ENCODE assay signal across 8 cellular contexts in genomic region chr5:71454913-71455312, GRCh38. TPM values are rescaled to one million over a fixed set of nuclear protein-coding genes. Genes with fewer than 3 reads are reported as not detected.
A peak's percentile ranks its signal among the peaks of the same experiment; 100 is the strongest.
DNase-seq lines count a peak whose midpoint lies in the region; ATAC-seq, FAIRE-seq and TF ChIP-seq lines count a peak whose summit lies in the region.

No MANE protein-coding gene starts in this region.

- H3K4me3 Mint-ChIP-seq in naive B cell, result peak overlapping the region; percentile 86 to 100 (median 96)

- H3K9me3 ChIP-seq in A549 (no peaks in the 10 kb centered on the region), HUES64 (ENCODE audit: insufficient read depth, low read depth, low read length) (no peaks in the 10 kb centered on the region)

- CTCF ChIA-PET in A549 (lab: Yijun Ruan, JAX), result interaction anchor here (0.5 to 1.6 kb wide), 3 partner anchors 10 to 20 kb away, joined by 4 to 6 read pairs (median 5); no protein-coding TSS in a partner anchor

- peaks cover 11 to 29% (median 14%) of the 10 kb centered on the region in 3 donors for H3K27me3 Mint-ChIP-seq in naive B cell

- FAIRE-seq in A549 (lab: Jason Lieb, UNC) (no peak), HTR-8/SVneo (lab: Jason Lieb, UNC) (no peak)

- peaks cover 20 to 23% (median 23%) of the 10 kb centered on the region in 3 donors for H3K4me1 Mint-ChIP-seq in naive B cell

- H3K27me3 ChIP-seq in HUES64 (ENCODE audit: insufficient read depth, low read length), result peaks cover 2% of the 10 kb centered on the region; the same call in 1 of the 2 replicates

- no peak for TF ChIP-seq EP300 in A549 (IDR thresholded peaks at IDR 0.05)

- TF ChIP-seq CTCF in A549 (IDR thresholded peaks at IDR 0.05) (no peak), cardiac fibroblast (IDR thresholded peaks at IDR 0.05; ENCODE audit: low read depth, low read length) (no peak)

- H3K27ac ChIP-seq in A549 (peak overlapping the region; percentile 86 to 95; a peak in 5 of 6 replicates), HUES64 (ENCODE audit: low read depth, low read length) (no peak overlapping the region)

- ATAC-seq in A549 (0 out of 6 replicates have a peak, but pooled peaks of 1 of the 2 experiments have one; percentile 2), naive B cell (ENCODE audit: low read depth in 2 of 2) (no peak), HG03159 (IDR thresholded peaks at IDR 0.05; ENCODE audit: unreplicated experiment) (no peak)

- H3K4me2 ChIP-seq in A549, result peak overlapping the region; percentile 84

- DNase-seq in A549 (ENCODE audit: low read depth in 1 of 2, low spot score in 1 of 2) (no peak), cardiac fibroblast (ENCODE audit: low read depth in 2 of 2) (no peak), naive B cell (no peak), HTR-8/SVneo (ENCODE audit: insufficient read length, low spot score) (no peak), mesenteric fat pad (ENCODE audit: low spot score) (no peak)
- DNase-seq in stimulated activated CD4-positive, alpha-beta T cell treated with anti-CD3 and anti-CD28 coated beads, Interleukin-15, amount 100 ng/mL, for 24 hours, result no peak

- H3K9ac ChIP-seq in HUES64 (ENCODE audit: low read depth, low read length), result peak overlapping the region; percentile 6; the same call in 1 of the 2 replicates

- peaks cover 18% of the 10 kb centered on the region for H3K36me3 ChIP-seq in HUES64 (ENCODE audit: insufficient read depth, low read length)

- TF ChIP-seq POLR2A in A549 (IDR thresholded peaks at IDR 0.05; ENCODE audit: low read length), result no peak

- peaks cover 17% of the 10 kb centered on the region; the same call in 1 of the 3 replicates for H3K4me1 ChIP-seq in A549
- peaks cover 5% of the 10 kb centered on the region; the same call in 1 of the 2 replicates for H3K4me1 ChIP-seq in HUES64 (ENCODE audit: insufficient read depth, low read length)

- H3K36me3 Mint-ChIP-seq in naive B cell, result no peaks in the 10 kb centered on the region

- no peaks in the 10 kb centered on the region for H3K9me3 Mint-ChIP-seq in naive B cell

- no peak for TF ChIP-seq RAD21 in A549 (conservative IDR thresholded peaks at IDR 0.05 in 1 of 2, IDR thresholded peaks at IDR 0.05 in 1 of 2)

- 59% methylated on average over 19 of the region's 19 CpGs for WGBS in A549 (ENCODE audit: missing lambda C conversion rate)
- 80% methylated on average over 19 of the region's 19 CpGs for WGBS in HUES64

- H3K27ac Mint-ChIP-seq in naive B cell, result peak overlapping the region; percentile 94 to 100 (median 99)

- POLR2A ChIA-PET in A549 (lab: Yijun Ruan, JAX), result interaction anchor here (1.0 to 1.2 kb wide), 3 partner anchors 14 to 21 kb away, joined by 3 to 6 read pairs (median 3); no protein-coding TSS in a partner anchor

- H3K4me3 ChIP-seq in A549 (peak overlapping the region; percentile 72), HUES64 (ENCODE audit: low read length) (peak overlapping the region; percentile 94), cardiac fibroblast (replicated peaks in 1 of 2; ENCODE audit: low read depth in 2 of 2, low read length in 2 of 2) (peak overlapping the region; percentile 90 to 98)

TF ChIP-seq in A549, 52 proteins besides CTCF, POLR2A, EP300 and RAD21:
- TF ChIP-seq HMGXB4 (CRISPR knock-in tag; IDR thresholded peaks at IDR 0.05; ENCODE audit: borderline replicate concordance) (no peak), JUN (IDR thresholded peaks at IDR 0.05) (no peak), CBX2 (IDR thresholded peaks at IDR 0.05; ENCODE audit: borderline replicate concordance, low read depth) (no peak), NFE2L2 (conservative IDR thresholded peaks at IDR 0.05; ENCODE audit: low read length) (no peak), HEYL (CRISPR knock-in tag; IDR thresholded peaks at IDR 0.05) (no peak), TFCP2L1 (CRISPR knock-in tag; IDR thresholded peaks at IDR 0.05) (no peak), RARB (CRISPR knock-in tag; IDR thresholded peaks at IDR 0.05) (no peak), POLR2AphosphoS2 (conservative IDR thresholded peaks at IDR 0.05; ENCODE audit: low read length) (no peak), ZNF302 (CRISPR knock-in tag; IDR thresholded peaks at IDR 0.05) (no peak), BHLHE40 (IDR thresholded peaks at IDR 0.05; ENCODE audit: low read depth, low read length) (no peak), ZC3H11A (IDR thresholded peaks at IDR 0.05) (no peak), SREBF2 (IDR thresholded peaks at IDR 0.05) (no peak), NR3C1 (IDR thresholded peaks at IDR 0.05) (no peak), ATOH8 (CRISPR knock-in tag; IDR thresholded peaks at IDR 0.05; ENCODE audit: low read depth) (no peak)
- TF ChIP-seq, protein P1, sequence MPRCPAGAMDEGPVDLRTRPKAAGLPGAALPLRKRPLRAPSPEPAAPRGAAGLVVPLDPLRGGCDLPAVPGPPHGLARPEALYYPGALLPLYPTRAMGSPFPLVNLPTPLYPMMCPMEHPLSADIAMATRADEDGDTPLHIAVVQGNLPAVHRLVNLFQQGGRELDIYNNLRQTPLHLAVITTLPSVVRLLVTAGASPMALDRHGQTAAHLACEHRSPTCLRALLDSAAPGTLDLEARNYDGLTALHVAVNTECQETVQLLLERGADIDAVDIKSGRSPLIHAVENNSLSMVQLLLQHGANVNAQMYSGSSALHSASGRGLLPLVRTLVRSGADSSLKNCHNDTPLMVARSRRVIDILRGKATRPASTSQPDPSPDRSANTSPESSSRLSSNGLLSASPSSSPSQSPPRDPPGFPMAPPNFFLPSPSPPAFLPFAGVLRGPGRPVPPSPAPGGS (IDR thresholded peaks at IDR 0.05), result no peak

RNA-seq across cellular contexts. Expression of gene BDP1, which starts 0.5 kb away (rescaled TPM):
- polyA plus RNA-seq in A549 (2011; rRNA removed), result 20.9 and 27.2 TPM in 2 replicates
- 3.5 and 3.6 TPM in 2 replicates for polyA plus RNA-seq in A549 (2012; cell fraction: cytosol; rRNA removed)
- 4.8 and 6.8 TPM in 2 replicates for polyA plus RNA-seq in A549 (2012; cell fraction: nucleus; rRNA removed)
- polyA plus RNA-seq in A549 (2017; fragmentation: RNase III; extraction: RNeasy Plus Mini Kit Qiagen cat#74134 plus additional on column Dnase treatment), result 8.6 to 10.0 TPM (median 8.7 TPM) in 3 replicates
- polyA minus RNA-seq in A549 (2011; rRNA and poly(A)+ RNA removed), result 13.8 and 14.5 TPM in 2 replicates
- 12.0 TPM for polyA plus RNA-seq in HUES64 (2013, experiment 1 of 2)
- 11.9 TPM for polyA plus RNA-seq in HUES64 (2013, experiment 2 of 2)
- 10 to 100 TPM in 4 of 6 donors, 1 to 10 TPM in 2; 3.1 to 30.7 (median 10.7) TPM for polyA plus RNA-seq in naive B cell (ENCODE audit: low read depth in 6 of 6)
- total RNA-seq in mesenteric fat pad, result 27.6 TPM
